In genomic region chr12:69657376-69658137, GRCh38 we compare ENCODE assay signal across 20 cellular contexts. TPM values are rescaled to one million over a fixed set of nuclear protein-coding genes. Genes with fewer than 3 reads are reported as not detected.
DNase-seq lines count a peak whose midpoint lies in the region; ATAC-seq and TF ChIP-seq lines count a peak whose summit lies in the region.
"Had no signal": no experiment of that assay in that cellular context is flagged by ENCODE, and none has a peak within 500 bp of the region (broad histone marks: within the 10 kb centered on the region; RNA-seq: fewer than 3 reads in every experiment).

No MANE protein-coding gene starts in this region.

- H3K4ac ChIP-seq in mesendoderm (ENCODE audit: low read depth, low read length): no peak overlapping the region

- H4K8ac ChIP-seq in mesendoderm (ENCODE audit: low read depth, low read length): no peak overlapping the region

- H2BK15ac ChIP-seq in mesendoderm (replicated peaks; ENCODE audit: low read depth): no peak overlapping the region

- no peak overlapping the region for H3K56ac ChIP-seq in mesendoderm (ENCODE audit: low read length)

- intact Hi-C loops in right cardiac atrium (cut with DNase I) (no loop called here), left ventricle myocardium inferior (cut with micrococcal nuclease) (no loop called here), upper lobe of right lung (cut with DNase I) (no loop called here)

- H3K4me3 ChIP-seq in right cardiac atrium (ENCODE audit: low read length) (no peak overlapping the region), left ventricle myocardium inferior (no peak overlapping the region), choroid plexus epithelial cell (ENCODE audit: low read depth, low read length) (no peak overlapping the region), mesendoderm (ENCODE audit: low read length) (no peak overlapping the region), upper lobe of right lung (no peak overlapping the region)
- H3K4me3 ChIP-seq: breast epithelium, heart left ventricle, testis had no signal

- H3K79me1 ChIP-seq in mesendoderm (ENCODE audit: low read length): no peaks in the 10 kb centered on the region

- no peaks in the 10 kb centered on the region for H3K79me2 ChIP-seq in mesendoderm (ENCODE audit: control insufficient read depth, insufficient read depth, low read length)

- ATAC-seq in right cardiac atrium (peak; percentile 38 to 55), upper lobe of right lung (peak; percentile 39), GM18907 (IDR thresholded peaks at IDR 0.05; ENCODE audit: unreplicated experiment) (no peak), GM18861 (IDR thresholded peaks at IDR 0.05; ENCODE audit: unreplicated experiment) (no peak)

- H3K36me3 ChIP-seq in left ventricle myocardium inferior (no peaks in the 10 kb centered on the region), mesendoderm (ENCODE audit: control insufficient read depth, insufficient read depth, low read length) (no peaks in the 10 kb centered on the region), upper lobe of right lung (no peaks in the 10 kb centered on the region)
- H3K36me3 ChIP-seq: breast epithelium, heart left ventricle, neutrophil had no signal

- DNase-seq in right cardiac atrium (no peak), left ventricle myocardium inferior (no peak), choroid plexus epithelial cell (ENCODE audit: low read depth) (peak; percentile 82), mesendoderm (peak; percentile 38), upper lobe of right lung (no peak), GM13976 (ENCODE audit: low spot score) (no peak)
- DNase-seq: activated CD4-positive, alpha-beta memory T cell treated with anti-CD3 and anti-CD28 coated beads, Interleukin-2, amount 10 ng/mL, durations not matched to agents 7 days and 5 days; activated gamma-delta T cell; endodermal cell; heart left ventricle; HFFc6; NCI-H2107; stimulated activated CD4-positive, alpha-beta T cell treated with anti-CD3 and anti-CD28 coated beads, Interleukin-15, amount 100 ng/mL, for 24 hours; testis had no signal

- H3K27ac ChIP-seq in right cardiac atrium (ENCODE audit: low read length): no peak overlapping the region
- no peak overlapping the region for H3K27ac ChIP-seq in left ventricle myocardium inferior (replicated peaks)
- no peak overlapping the region for H3K27ac ChIP-seq in mesendoderm (ENCODE audit: low read depth, low read length)
- H3K27ac ChIP-seq in upper lobe of right lung: no peak overlapping the region
- H3K27ac ChIP-seq: breast epithelium, heart left ventricle, neutrophil, testis had no signal

- H3K27me3 ChIP-seq in right cardiac atrium (ENCODE audit: control insufficient read depth, insufficient read depth) (no peaks in the 10 kb centered on the region), left ventricle myocardium inferior (ENCODE audit: low read depth) (no peaks in the 10 kb centered on the region), mesendoderm (ENCODE audit: insufficient read depth, low read length, poor library complexity) (no peaks in the 10 kb centered on the region), upper lobe of right lung (no peaks in the 10 kb centered on the region)
- H3K27me3 ChIP-seq: breast epithelium, heart left ventricle, testis had no signal

- H3K4me2 ChIP-seq in mesendoderm (ENCODE audit: low read length): no peak overlapping the region

- H3K18ac ChIP-seq in mesendoderm (ENCODE audit: low read length): no peak overlapping the region

- H2BK120ac ChIP-seq in mesendoderm (ENCODE audit: low read depth, low read length): no peak overlapping the region

- WGBS in right cardiac atrium: 63% methylated on average over 9 of the region's 9 CpGs
- WGBS in mesendoderm (ENCODE audit: extremely low coverage, insufficient coverage, low lambda C conversion rate): no CpG with 5 or more reads among the region's 9 CpGs

- no peak overlapping the region for H2BK5ac ChIP-seq in mesendoderm (ENCODE audit: low read length)

- H4K5ac ChIP-seq in mesendoderm (ENCODE audit: low read length): no peak overlapping the region

- in situ Hi-C loops in GM13976 (cut with MboI; ENCODE audit: low sequenced_read_pairs, unreplicated experiment): no loop called here

- TF ChIP-seq CTCF in left ventricle myocardium inferior (IDR thresholded peaks at IDR 0.05; ENCODE audit: borderline replicate concordance) (no peak), choroid plexus epithelial cell (conservative IDR thresholded peaks at IDR 0.05; ENCODE audit: low read depth, low read length) (no peak), upper lobe of right lung (IDR thresholded peaks at IDR 0.05) (no peak), GM13976 (IDR thresholded peaks at IDR 0.05; ENCODE audit: borderline replicate concordance, control extremely low read depth, extremely low read depth, insufficient read depth, missing control alignments) (no peak)

- no peaks in the 10 kb centered on the region for H3K9me3 ChIP-seq in right cardiac atrium (ENCODE audit: control insufficient read depth, low read length)
- no peaks in the 10 kb centered on the region for H3K9me3 ChIP-seq in left ventricle myocardium inferior (replicated peaks)
- no peaks in the 10 kb centered on the region for H3K9me3 ChIP-seq in upper lobe of right lung
- H3K9me3 ChIP-seq: breast epithelium, heart left ventricle, neutrophil, testis had no signal

- H2AK5ac ChIP-seq in mesendoderm (ENCODE audit: low read length): no peak overlapping the region

- H3K23ac ChIP-seq in mesendoderm (ENCODE audit: low read length): no peak overlapping the region

- H3K4me1 ChIP-seq in right cardiac atrium (ENCODE audit: control insufficient read depth, insufficient read depth, low read length) (peaks cover 3% of the 10 kb centered on the region), left ventricle myocardium inferior (peaks cover 24% of the 10 kb centered on the region), mesendoderm (ENCODE audit: control insufficient read depth, low read depth, low read length) (no peaks in the 10 kb centered on the region), upper lobe of right lung (peaks cover 4% of the 10 kb centered on the region)
- H3K4me1 ChIP-seq: breast epithelium, testis had no signal

- no peak overlapping the region for H3K9ac ChIP-seq in mesendoderm (ENCODE audit: low read length)

RNA-seq across cellular contexts. Expression of gene BEST3, which starts 41.5 kb away (rescaled TPM):
- total RNA-seq in right cardiac atrium: under 1 TPM in 1 of 4 donors, not detected in 3; 0.15 TPM
- not detected for polyA plus RNA-seq in right cardiac atrium
- 0.80 TPM for total RNA-seq in left ventricle myocardium inferior
- 0.70 TPM for polyA plus RNA-seq in mesendoderm (2013, experiment 1 of 2)
- polyA plus RNA-seq in mesendoderm (2013, experiment 2 of 2): 0.31 TPM
- total RNA-seq in upper lobe of right lung: not detected
- total RNA-seq: activated CD4-positive, alpha-beta memory T cell treated with anti-CD3 and anti-CD28 coated beads, Interleukin-2, amount 10 ng/mL, durations not matched to agents 7 days and 5 days; endodermal cell; SK-MEL-5 had no signal

RNA-seq across cellular contexts. Expression of gene LRRC10, which starts 46.9 kb away (rescaled TPM):
- 10 to 100 TPM in 3 of 4 donors, 1 to 10 TPM in 1; 3.2 to 22.2 (median 20.4) TPM for total RNA-seq in right cardiac atrium
- 22.0 TPM for polyA plus RNA-seq in right cardiac atrium
- total RNA-seq in left ventricle myocardium inferior: 43.8 TPM
- polyA plus RNA-seq in mesendoderm (2013, experiment 1 of 2): not detected
- polyA plus RNA-seq in mesendoderm (2013, experiment 2 of 2): not detected
- total RNA-seq in upper lobe of right lung: not detected
- total RNA-seq: activated CD4-positive, alpha-beta memory T cell treated with anti-CD3 and anti-CD28 coated beads, Interleukin-2, amount 10 ng/mL, durations not matched to agents 7 days and 5 days; breast epithelium; endodermal cell; HFFc6; lower leg skin; SK-MEL-5 had no signal

Comparison
In these comparisons a context has a peak if more than half of its experiments do, and no peak if none do; other contexts are left out.
1. ATAC-seq: peak in right cardiac atrium (2 of 2) and upper lobe of right lung (single experiment); none in GM18907 (single experiment) and GM18861 (single experiment).
2. DNase-seq: peak in choroid plexus epithelial cell (single experiment) and mesendoderm (single experiment); none in right cardiac atrium (0 of 3), left ventricle myocardium inferior (single experiment), upper lobe of right lung (single experiment) and GM13976 (single experiment).